ENCODE assay signal across 9 cellular contexts in the genomic region with DNA sequence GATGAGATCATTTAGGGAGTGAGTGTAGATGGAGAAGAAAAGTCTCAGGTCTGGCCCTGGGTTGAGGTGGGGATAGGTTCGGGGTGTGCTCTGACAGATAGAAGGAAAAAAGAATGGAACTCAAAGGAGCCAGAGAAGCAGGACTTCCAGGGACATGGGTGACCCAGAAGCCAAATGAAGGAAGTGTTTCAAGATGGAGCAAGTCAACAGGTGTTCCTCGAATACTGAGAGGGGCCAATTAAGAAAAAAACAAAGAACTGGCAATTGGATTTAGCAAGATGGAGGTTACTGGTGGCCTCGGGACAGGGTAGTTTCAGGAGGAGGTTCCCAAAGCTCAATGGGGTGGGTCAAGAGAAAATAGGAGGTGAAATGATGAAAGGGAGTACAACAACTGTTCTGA. TPM values are rescaled to one million over a fixed set of nuclear protein-coding genes. Genes with fewer than 3 reads are reported as not detected.
"Had no signal": no experiment of that assay in that cellular context is flagged by ENCODE, and none has a peak within 500 bp of the region (broad histone marks: within the 10 kb centered on the region; RNA-seq: fewer than 3 reads in every experiment).

No MANE protein-coding gene starts in this region.

- FAIRE-seq: H1, H54, HTR-8/SVneo had no signal

- H3K4me3 ChIP-seq: GM23338 had no signal

- DNase-seq: H9, HCEC 1CT, HFFc6, IMR-90 had no signal

- H3K27ac Mint-ChIP-seq: GM23338, HFFc6 had no signal

- H3K4me3 Mint-ChIP-seq: GM23338, H9, HFFc6 had no signal

- H3K9me3 Mint-ChIP-seq: GM23338, H9, HFFc6 had no signal

- ATAC-seq: GM23338 had no signal

RNA-seq across cellular contexts. Expression of gene DENND2A, which starts 40.3 kb away (rescaled TPM):
- total RNA-seq: HT-29 had no signal
